Comparison of ENCODE assay signal across 25 cellular contexts in the genomic region with DNA sequence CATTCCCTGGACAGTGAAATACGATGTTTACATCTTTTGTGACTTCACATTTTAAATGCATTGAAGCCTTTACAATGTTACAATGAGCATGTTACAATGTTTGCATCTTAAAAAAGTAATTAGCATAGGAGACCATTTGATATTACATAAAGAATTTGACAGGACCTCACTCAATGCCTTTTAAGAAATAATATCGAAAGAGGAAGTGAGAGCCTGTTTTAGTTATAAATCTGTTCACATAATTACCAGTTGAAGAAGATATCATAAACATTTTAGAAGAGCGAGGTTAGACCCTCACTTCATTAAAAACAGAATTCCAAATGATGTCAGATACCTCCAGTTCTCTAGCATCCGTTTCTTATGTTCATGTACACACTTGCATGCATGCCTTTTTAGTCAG.
"Had no signal": no experiment of that assay in that cellular context is flagged by ENCODE, and none has a peak within 500 bp of the region (broad histone marks: within the 10 kb centered on the region; RNA-seq: fewer than 3 reads in every experiment).

No MANE protein-coding gene starts in this region.

- H3K4me3 Mint-ChIP-seq: activated CD4-positive, alpha-beta memory T cell treated with anti-CD3 and anti-CD28 coated beads for 36 hours; activated naive CD4-positive, alpha-beta T cell treated with anti-CD3 and anti-CD28 coated beads, Interleukin-2, amount 10 ng/mL, durations not matched to agents 7 days and 5 days; activated naive CD8-positive, alpha-beta T cell treated with anti-CD3 and anti-CD28 coated beads, Interleukin-2, amount 50 U/mL, for 24 hours; activated T-cell treated with anti-CD3 and anti-CD28 coated beads, Interleukin-2, amount 50 U/mL, for 24 hours; natural killer cell treated with Interleukin-12 subunit alpha and Interleukin-12 subunit beta and Interleukin-15 and Interleukin-18, amount 100 ng/mL, for 72 hours had no signal

- H3K27ac Mint-ChIP-seq: activated CD4-positive, alpha-beta memory T cell treated with anti-CD3 and anti-CD28 coated beads for 36 hours; activated naive CD4-positive, alpha-beta T cell treated with anti-CD3 and anti-CD28 coated beads, Interleukin-2, amount 10 ng/mL, durations not matched to agents 7 days and 5 days; activated naive CD8-positive, alpha-beta T cell treated with anti-CD3 and anti-CD28 coated beads, Interleukin-2, amount 50 U/mL, for 24 hours; natural killer cell treated with Interleukin-12 subunit alpha and Interleukin-12 subunit beta and Interleukin-15 and Interleukin-18, amount 100 ng/mL, for 72 hours had no signal

- H3K9me3 ChIP-seq: gastroesophageal sphincter, left ventricle myocardium inferior, mucosa of descending colon, right atrium auricular region, tibial nerve had no signal

- DNase-seq: activated CD4-positive, alpha-beta memory T cell treated with anti-CD3 and anti-CD28 coated beads for 36 hours; activated CD4-positive, alpha-beta T cell treated with anti-CD3 and anti-CD28 coated beads for 48 hours; activated CD8-positive, alpha-beta memory T cell treated with anti-CD3 and anti-CD28 coated beads, Interleukin-2, amount 50 U/mL, for 4 hours; activated gamma-delta T cell; activated naive CD4-positive, alpha-beta T cell treated with anti-CD3 and anti-CD28 coated beads, Interleukin-2, amount 10 ng/mL, durations not matched to agents 7 days and 5 days; activated naive CD8-positive, alpha-beta T cell treated with anti-CD3 and anti-CD28 coated beads, Interleukin-2, amount 50 U/mL, for 24 hours; activated T-cell treated with anti-CD3 and anti-CD28 coated beads, Interleukin-2, amount 50 U/mL, for 24 hours; amygdala; caudate nucleus; cortex of kidney; islet precursor cell; left ventricle myocardium inferior; mucosa of descending colon; stimulated activated CD4-positive, alpha-beta T cell treated with anti-CD3 and anti-CD28 coated beads, Interleukin-1b, Interleukin-23, amount 100 ng/mL, for 48 hours; stimulated activated naive CD4-positive, alpha-beta T cell treated with Interleukin-2 at 50 U/mL for 16 hours; WERI-Rb-1 had no signal

- ATAC-seq: activated CD4-positive, CD25-positive, alpha-beta regulatory T cell treated with anti-CD3 and anti-CD28 coated beads, Interleukin-2, amount 50 U/mL, for 24 hours; activated naive CD8-positive, alpha-beta T cell treated with anti-CD3 and anti-CD28 coated beads, Interleukin-2, amount 50 U/mL, for 24 hours; gastroesophageal sphincter; mucosa of descending colon; natural killer cell treated with Interleukin-12 subunit alpha and Interleukin-12 subunit beta and Interleukin-15 and Interleukin-18, amount 100 ng/mL, for 72 hours had no signal

- H3K27ac ChIP-seq: gastroesophageal sphincter, hepatocyte, left ventricle myocardium inferior, right atrium auricular region, tibial nerve, WERI-Rb-1 had no signal

- H3K36me3 ChIP-seq: gastroesophageal sphincter, left ventricle myocardium inferior, right atrium auricular region, tibial nerve, WERI-Rb-1 had no signal

- H2AFZ ChIP-seq: hepatocyte had no signal

- H3K27me3 Mint-ChIP-seq: activated CD4-positive, alpha-beta memory T cell treated with anti-CD3 and anti-CD28 coated beads for 36 hours; activated naive CD4-positive, alpha-beta T cell treated with anti-CD3 and anti-CD28 coated beads, Interleukin-2, amount 10 ng/mL, durations not matched to agents 7 days and 5 days; activated naive CD8-positive, alpha-beta T cell treated with anti-CD3 and anti-CD28 coated beads, Interleukin-2, amount 50 U/mL, for 24 hours; activated T-cell treated with anti-CD3 and anti-CD28 coated beads, Interleukin-2, amount 50 U/mL, for 24 hours; natural killer cell treated with Interleukin-12 subunit alpha and Interleukin-12 subunit beta and Interleukin-15 and Interleukin-18, amount 100 ng/mL, for 72 hours had no signal

- H3K9me3 Mint-ChIP-seq: activated CD4-positive, alpha-beta memory T cell treated with anti-CD3 and anti-CD28 coated beads for 36 hours; activated naive CD4-positive, alpha-beta T cell treated with anti-CD3 and anti-CD28 coated beads, Interleukin-2, amount 10 ng/mL, durations not matched to agents 7 days and 5 days; activated naive CD8-positive, alpha-beta T cell treated with anti-CD3 and anti-CD28 coated beads, Interleukin-2, amount 50 U/mL, for 24 hours; activated T-cell treated with anti-CD3 and anti-CD28 coated beads, Interleukin-2, amount 50 U/mL, for 24 hours; natural killer cell treated with Interleukin-12 subunit alpha and Interleukin-12 subunit beta and Interleukin-15 and Interleukin-18, amount 100 ng/mL, for 72 hours had no signal

- H3K4me1 ChIP-seq: gastroesophageal sphincter, left ventricle myocardium inferior, right atrium auricular region had no signal

- H3K4me3 ChIP-seq: gastroesophageal sphincter, hepatocyte, left ventricle myocardium inferior, lung, mucosa of descending colon, right atrium auricular region, smooth muscle cell, tibial nerve had no signal

- H3K79me2 ChIP-seq: hepatocyte had no signal

- FAIRE-seq: endothelial cell of umbilical vein had no signal

- H3K4me2 ChIP-seq: hepatocyte, smooth muscle cell had no signal

- H3K4me1 Mint-ChIP-seq: activated naive CD4-positive, alpha-beta T cell treated with anti-CD3 and anti-CD28 coated beads, Interleukin-2, amount 10 ng/mL, durations not matched to agents 7 days and 5 days had no signal

- H3K27me3 ChIP-seq: gastroesophageal sphincter, hepatocyte, right atrium auricular region, tibial nerve had no signal
